In genomic region chr19:3434630-3435553, GRCh38 we compare ENCODE assay signal across 8 cellular contexts. TPM values are rescaled to one million over a fixed set of nuclear protein-coding genes. Genes with fewer than 3 reads are reported as not detected.
A peak's percentile ranks its signal among the peaks of the same experiment; 100 is the strongest.
DNase-seq lines count a peak whose midpoint lies in the region; ATAC-seq and TF ChIP-seq lines count a peak whose summit lies in the region.

No MANE protein-coding gene starts in this region.

- H3K4me3 Mint-ChIP-seq in CD14-positive monocyte = peak overlapping the region; percentile 97 to 98
- peak overlapping the region; percentile 96 for H3K4me3 Mint-ChIP-seq in endothelial cell (ENCODE audit: unreplicated experiment)
- H3K4me3 Mint-ChIP-seq in mesothelial cell of epicardium = peak overlapping the region; percentile 99

- peak overlapping the region; percentile 41 for H3K4me3 ChIP-seq in HL-60 (replicated peaks; ENCODE audit: insufficient read depth, low read length)

- TF ChIP-seq CTCF in CD14-positive monocyte (IDR thresholded peaks at IDR 0.05) (no peak), HL-60 (IDR thresholded peaks at IDR 0.05; ENCODE audit: insufficient read depth, low read length) (no peak), endothelial cell (IDR thresholded peaks at IDR 0.05; ENCODE audit: unreplicated experiment) (no peak), mesothelial cell of epicardium (IDR thresholded peaks at IDR 0.05; ENCODE audit: unreplicated experiment) (no peak)

- H3K4me1 Mint-ChIP-seq in CD14-positive monocyte (peaks cover 18% of the 10 kb centered on the region), endothelial cell (ENCODE audit: unreplicated experiment) (peaks cover 2% of the 10 kb centered on the region), mesothelial cell of epicardium (peaks cover 4% of the 10 kb centered on the region)

- intact Hi-C loops in CD14-positive monocyte (cut with micrococcal nuclease) = loop anchor here in 1 of 2 donors (10.0 kb wide), 1 partner anchor 70 kb away; the partner anchor contains the start of genes DOHH and FZR1

- peaks cover 4 to 10% (median 7%) of the 10 kb centered on the region in 7 donors for H3K9me3 Mint-ChIP-seq in CD14-positive monocyte
- H3K9me3 Mint-ChIP-seq in endothelial cell (ENCODE audit: unreplicated experiment) = no peaks in the 10 kb centered on the region
- H3K9me3 Mint-ChIP-seq in mesothelial cell of epicardium = no peaks in the 10 kb centered on the region

- H3K27ac ChIP-seq in HL-60 (replicated peaks) = peak overlapping the region; percentile 74

- H3K36me3 Mint-ChIP-seq in CD14-positive monocyte = peaks cover 34 to 61% of the 10 kb centered on the region in 2 donors
- no peaks in the 10 kb centered on the region for H3K36me3 Mint-ChIP-seq in endothelial cell (ENCODE audit: low read depth, unreplicated experiment)
- H3K36me3 Mint-ChIP-seq in mesothelial cell of epicardium = peaks cover 11% of the 10 kb centered on the region

- no peaks in the 10 kb centered on the region for H3K27me3 ChIP-seq in HL-60 (ENCODE audit: insufficient read depth, poor library complexity, severe bottlenecking)

- H3K27me3 Mint-ChIP-seq in CD14-positive monocyte (ENCODE audit: low read depth in 3 of 3) (no peaks in the 10 kb centered on the region), endothelial cell (ENCODE audit: unreplicated experiment) (peaks cover 2% of the 10 kb centered on the region), mesothelial cell of epicardium (ENCODE audit: low read depth) (no peaks in the 10 kb centered on the region)

- peak; percentile 90 for ATAC-seq in GM19452 (IDR thresholded peaks at IDR 0.05; ENCODE audit: unreplicated experiment)

- DNase-seq in CD14-positive monocyte (ENCODE audit: low spot score) = peak; percentile 96
- DNase-seq in HL-60 (ENCODE audit: low read depth in 1 of 2, low spot score in 1 of 2) = peak; percentile 81 to 94
- DNase-seq in NOMO-1 (lab: John Stamatoyannopoulos, UW; ENCODE audit: unreplicated experiment in 2 of 2) = peak; percentile 87 to 95
- DNase-seq in activated CD8-positive, alpha-beta memory T cell treated with anti-CD3 and anti-CD28 coated beads, Interleukin-2, amount 50 U/mL, for 48 hours = peak; percentile 98
- peak; percentile 96 for DNase-seq in endothelial cell (ENCODE audit: low spot score)
- DNase-seq in mesothelial cell of epicardium (ENCODE audit: low spot score in 2 of 2, unreplicated experiment in 2 of 2) = peak; percentile 95 to 98
- DNase-seq in stimulated activated CD8-positive, alpha-beta memory T cell treated with anti-CD3 and anti-CD28 coated beads, Interleukin-15, amount 100 ng/mL, for 24 hours (ENCODE audit: low read depth) = peak; percentile 93

- H3K27ac Mint-ChIP-seq in CD14-positive monocyte = peak overlapping the region; percentile 95 to 99 (median 98)
- peak overlapping the region; percentile 99 for H3K27ac Mint-ChIP-seq in endothelial cell (ENCODE audit: unreplicated experiment)
- H3K27ac Mint-ChIP-seq in mesothelial cell of epicardium = peak overlapping the region; percentile 100

RNA-seq across cellular contexts. Expression of gene SMIM24, which starts 45.4 kb away (rescaled TPM):
- under 1 TPM in 1 of 2 donors, not detected in 1; 0.30 TPM for polyA plus RNA-seq in CD14-positive monocyte
- total RNA-seq in endothelial cell (ENCODE audit: unreplicated experiment) (not detected), mesothelial cell of epicardium (0.60 TPM in 1 of 3 replicates, not detected in the others)

RNA-seq across cellular contexts. Expression of gene SMIM44, which starts 48.3 kb away (rescaled TPM):
- polyA plus RNA-seq in CD14-positive monocyte = not detected
- not detected for total RNA-seq in endothelial cell (ENCODE audit: unreplicated experiment)
- not detected in 3 replicates for total RNA-seq in mesothelial cell of epicardium

Comparison
In these comparisons a context has a peak if more than half of its experiments do, and no peak if none do; other contexts are left out.
1. Peak in every context shown above with its lines: DNase-seq, ATAC-seq, H3K4me3 ChIP-seq and H3K27ac ChIP-seq.